Comparison of ENCODE assay signal across 17 cellular contexts in the genomic region with DNA sequence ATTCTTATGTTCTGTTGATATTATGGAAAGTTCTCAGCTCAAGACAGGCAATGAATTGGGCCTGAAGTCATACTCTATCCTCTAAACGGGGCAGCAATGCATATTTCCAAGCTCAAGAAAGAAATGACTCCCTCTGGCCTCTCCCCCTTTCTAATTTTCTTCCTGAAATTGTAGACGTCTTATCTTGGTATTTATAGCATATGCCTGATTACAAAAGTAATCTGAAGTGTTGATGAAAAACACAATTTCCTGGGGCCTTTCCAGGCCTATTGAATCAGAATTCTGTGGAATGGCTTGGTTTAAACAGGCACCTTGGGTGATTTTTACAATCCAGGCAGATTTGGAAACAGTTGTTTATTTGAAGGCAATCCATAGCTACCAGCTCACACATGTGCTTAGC. TPM values are rescaled to one million over a fixed set of nuclear protein-coding genes. Genes with fewer than 3 reads are reported as not detected.
DNase-seq lines count a peak whose midpoint lies in the region; ATAC-seq and TF ChIP-seq lines count a peak whose summit lies in the region.
"Had no signal": no experiment of that assay in that cellular context is flagged by ENCODE, and none has a peak within 500 bp of the region (broad histone marks: within the 10 kb centered on the region; RNA-seq: fewer than 3 reads in every experiment).

No MANE protein-coding gene starts in this region.

- DNase-seq in IMR-90 (peak; percentile 50), chondrocyte (ENCODE audit: low spot score) (no peak), left ventricle myocardium inferior (no peak), mesothelial cell of epicardium (ENCODE audit: low spot score in 2 of 2, unreplicated experiment in 2 of 2) (no peak), NCI-H2081 (lab: John Stamatoyannopoulos, UW) (no peak), hepatic stellate cell (ENCODE audit: low spot score) (no peak)
- DNase-seq in stimulated activated CD8-positive, alpha-beta memory T cell treated with anti-CD3 and anti-CD28 coated beads, Interleukin-4, amount 100 ng/mL, for 48 hours: no peak
- DNase-seq: DMS79 treated with DMSO at 0.1 percent for 48 hours; NCI-H1436 treated with DMSO at 0.1 percent for 48 hours; NCI-H2029; NCI-H446 treated with DMSO at 0.1 percent for 48 hours; NCI-H748 treated with DMSO at 0.1 percent for 48 hours; NK-92 treated with Interleukin-12 subunit alpha and Interleukin-12 subunit beta, amount 100 ng/mL, for 24 hours; Peyer's patch had no signal

- H3K79me1 ChIP-seq in IMR-90 (ENCODE audit: low read depth in 1 of 2, low read length in 2 of 2): no peaks in the 10 kb centered on the region

- peak overlapping the region in 1 of 2 experiments; percentile 12; a peak in 2 of 4 replicates for H4K8ac ChIP-seq in IMR-90 (ENCODE audit: low read depth in 2 of 2, low read length in 2 of 2)

- peak overlapping the region; percentile 43; the same call in 1 of the 2 replicates for H4K91ac ChIP-seq in IMR-90 (ENCODE audit: insufficient read depth, low read depth, low read length)

- ATAC-seq in IMR-90 (ENCODE audit: low read depth) (peak; percentile 77), HG02623 (IDR thresholded peaks at IDR 0.05; ENCODE audit: unreplicated experiment) (no peak)

- no CpG with 5 or more reads among the region's 2 CpGs for WGBS in IMR-90 (ENCODE audit: extremely low coverage in 2 of 2, insufficient read length in 1 of 2), 2 experiments

- CTCF ChIA-PET in IMR-90 (lab: Yijun Ruan, JAX): interaction anchor here (0.6 to 1.4 kb wide), 2 partner anchors 9 to 17 kb away, joined by 3 to 4 read pairs; no protein-coding TSS in a partner anchor

- H2BK120ac ChIP-seq in IMR-90 (ENCODE audit: low read depth, low read length): no peak overlapping the region

- H3K9me3 Mint-ChIP-seq in chondrocyte (ENCODE audit: low read depth): no peaks in the 10 kb centered on the region
- H3K9me3 Mint-ChIP-seq in mesothelial cell of epicardium: no peaks in the 10 kb centered on the region

- H3K27me3 ChIP-seq in IMR-90 (ENCODE audit: control insufficient read depth, insufficient read depth, low read length) (no peaks in the 10 kb centered on the region), left ventricle myocardium inferior (ENCODE audit: low read depth) (no peaks in the 10 kb centered on the region)
- H3K27me3 ChIP-seq: Peyer's patch had no signal

- in situ Hi-C loops in IMR-90 (cut with MboI; ENCODE audit: low sequenced_read_pairs): no loop called here

- no peak overlapping the region for H2AK9ac ChIP-seq in IMR-90 (replicated peaks; ENCODE audit: low read depth, low read length, poor library complexity)

- peaks cover 2% of the 10 kb centered on the region for H3K9me1 ChIP-seq in IMR-90 (ENCODE audit: insufficient read depth, low read length)

- H3K9me3 ChIP-seq in IMR-90 (ENCODE audit: control insufficient read depth, insufficient read depth, low read length): no peaks in the 10 kb centered on the region
- no peaks in the 10 kb centered on the region for H3K9me3 ChIP-seq in left ventricle myocardium inferior (replicated peaks)
- H3K9me3 ChIP-seq: Peyer's patch had no signal

- no peak overlapping the region for H3K9ac ChIP-seq in IMR-90 (ENCODE audit: low read depth, low read length)
- H3K9ac ChIP-seq: KMS-11 had no signal

- H3K4me3 ChIP-seq in IMR-90 (ENCODE audit: insufficient read depth, low read depth, low read length) (no peak overlapping the region), left ventricle myocardium inferior (no peak overlapping the region)
- H3K4me3 ChIP-seq: Peyer's patch had no signal

- no peaks in the 10 kb centered on the region for H4K20me1 ChIP-seq in IMR-90 (ENCODE audit: insufficient read depth, low read length)

- peak overlapping the region; percentile 29; the same call in 1 of the 2 replicates for H2BK20ac ChIP-seq in IMR-90 (ENCODE audit: low read depth, low read length)

- TF ChIP-seq CTCF in IMR-90 (conservative IDR thresholded peaks at IDR 0.05; ENCODE audit: low read depth, low read length): no peak
- TF ChIP-seq CTCF in chondrocyte (IDR thresholded peaks at IDR 0.05): no peak
- no peak for TF ChIP-seq CTCF in left ventricle myocardium inferior (IDR thresholded peaks at IDR 0.05; ENCODE audit: borderline replicate concordance)
- TF ChIP-seq CTCF in mesothelial cell of epicardium (IDR thresholded peaks at IDR 0.05; ENCODE audit: unreplicated experiment): no peak

- H3K14ac ChIP-seq in IMR-90 (replicated peaks; ENCODE audit: low read depth, low read length): peak overlapping the region; percentile 42; the same call in 1 of the 2 replicates

- H3K36me3 Mint-ChIP-seq in chondrocyte (ENCODE audit: low read depth): peaks cover 8% of the 10 kb centered on the region
- peaks cover 4% of the 10 kb centered on the region for H3K36me3 Mint-ChIP-seq in mesothelial cell of epicardium

- H3K4me2 ChIP-seq in IMR-90 (ENCODE audit: low read depth, low read length): no peak overlapping the region
- H3K4me2 ChIP-seq: KMS-11 had no signal

- dilution Hi-C loops in IMR-90 (cut with HindIII; ENCODE audit: low sequenced_read_pairs, unreplicated experiment): no loop called here

- peak overlapping the region; percentile 69; the same call in 1 of the 2 replicates for H3K18ac ChIP-seq in IMR-90 (ENCODE audit: low read depth, low read length)

- H3K4ac ChIP-seq in IMR-90 (ENCODE audit: low read depth, low read length): peak overlapping the region; percentile 37; the same call in 1 of the 2 replicates

- peak overlapping the region; percentile 64; the same call in 1 of the 2 replicates for H4K5ac ChIP-seq in IMR-90 (ENCODE audit: low read depth, low read length)

- H3K27ac ChIP-seq in IMR-90 (ENCODE audit: insufficient read depth, low read length) (peak overlapping the region; percentile 59; the same call in 1 of the 2 replicates), left ventricle myocardium inferior (replicated peaks) (peak overlapping the region; percentile 55)
- H3K27ac ChIP-seq: C4-2B, KMS-11 had no signal

- H3K4me1 Mint-ChIP-seq in chondrocyte (ENCODE audit: low read depth) (peaks cover 9% of the 10 kb centered on the region), mesothelial cell of epicardium (peaks cover 31% of the 10 kb centered on the region)

- H3K27me3 Mint-ChIP-seq in chondrocyte (ENCODE audit: low read depth) (no peaks in the 10 kb centered on the region), mesothelial cell of epicardium (ENCODE audit: low read depth) (no peaks in the 10 kb centered on the region)

- no peak overlapping the region for H2AFZ ChIP-seq in IMR-90 (replicated peaks; ENCODE audit: low read length, poor library complexity)

- no peak for TF ChIP-seq POLR2A in IMR-90 (IDR thresholded peaks at IDR 0.05; ENCODE audit: low read depth, low read length)

- TF ChIP-seq RAD21 in IMR-90 (IDR thresholded peaks at IDR 0.05; ENCODE audit: low read length): no peak

- no peak overlapping the region for H3K56ac ChIP-seq in IMR-90 (ENCODE audit: extremely low read depth, insufficient read depth, low read length)

- H3K27ac Mint-ChIP-seq in chondrocyte (ENCODE audit: unreplicated experiment): peak overlapping the region; percentile 45
- H3K27ac Mint-ChIP-seq in mesothelial cell of epicardium: peak overlapping the region; percentile 63

- intact Hi-C loops in IMR-90 (cut with micrococcal nuclease) (no loop called here), left ventricle myocardium inferior (cut with micrococcal nuclease) (no loop called here)

- H3K4me1 ChIP-seq in IMR-90 (ENCODE audit: control insufficient read depth, insufficient read depth, low read length): peaks cover 10% of the 10 kb centered on the region
- H3K4me1 ChIP-seq in left ventricle myocardium inferior: peaks cover 42% of the 10 kb centered on the region

- H3K36me3 ChIP-seq in IMR-90 (ENCODE audit: control insufficient read depth, insufficient read depth, low read length) (peaks cover 4% of the 10 kb centered on the region; the same call in 1 of the 2 replicates), left ventricle myocardium inferior (no peaks in the 10 kb centered on the region)
- H3K36me3 ChIP-seq: Peyer's patch had no signal

- no peak overlapping the region for H3K4me3 Mint-ChIP-seq in chondrocyte (ENCODE audit: unreplicated experiment)
- H3K4me3 Mint-ChIP-seq in mesothelial cell of epicardium: no peak overlapping the region

- peak overlapping the region; percentile 69 for H2BK5ac ChIP-seq in IMR-90 (ENCODE audit: low read depth, low read length, poor library complexity, severe bottlenecking)

- no TSS peak for BruUV-seq in IMR-90 (replicated peaks; lab: Mats Ljungman, UMichigan)

- 0 out of 3 replicates have a peak overlapping the region, but pooled peaks have one; percentile 27 for H2BK15ac ChIP-seq in IMR-90 (ENCODE audit: low read depth, low read length)

- 0 out of 2 replicates have a peak overlapping the region, but pooled peaks have one; percentile 20 for H2AK5ac ChIP-seq in IMR-90 (ENCODE audit: low read depth, low read length)

- no peak overlapping the region for H3K23ac ChIP-seq in IMR-90 (ENCODE audit: low read depth, low read length)

- POLR2A ChIA-PET in IMR-90 (lab: Charles Lee; ENCODE audit: unreplicated experiment): interaction anchor here (0.5 kb wide), 1 partner anchor 15 kb away, joined by 3 read pairs; no protein-coding TSS in a partner anchor

TF ChIP-seq in IMR-90, 13 proteins besides CTCF, POLR2A, EP300 and RAD21:
- TF ChIP-seq BHLHE40 (IDR thresholded peaks at IDR 0.05; ENCODE audit: low read depth, low read length): peak; percentile 16; the same call in 1 of the 2 replicates
- no peak for TF ChIP-seq FOS (IDR thresholded peaks at IDR 0.05; ENCODE audit: low read depth, low read length)

RNA-seq across cellular contexts. Expression of gene PGRMC2, which starts 21.4 kb away (rescaled TPM):
- 13.4 and 24.4 TPM in 2 replicates for total RNA-seq in IMR-90 (2012; rRNA removed)
- polyA plus RNA-seq in IMR-90 (2012; rRNA removed): 21.9 and 40.7 TPM in 2 replicates
- polyA plus RNA-seq in IMR-90 (2012; cell fraction: cytosol; rRNA removed): 8.0 and 8.9 TPM in 2 replicates
- polyA plus RNA-seq in IMR-90 (2012; cell fraction: nucleus; rRNA removed; ENCODE audit: low replicate concordance): 2.2 and 19.3 TPM in 2 replicates
- 136 to 138 TPM (median 136 TPM) in 3 replicates for total RNA-seq in chondrocyte
- total RNA-seq in left ventricle myocardium inferior: 65.4 TPM
- total RNA-seq in mesothelial cell of epicardium: 57.2 to 63.9 TPM (median 62.9 TPM) in 3 replicates
